ENCODE assay signal across 8 cellular contexts in the genomic region with DNA sequence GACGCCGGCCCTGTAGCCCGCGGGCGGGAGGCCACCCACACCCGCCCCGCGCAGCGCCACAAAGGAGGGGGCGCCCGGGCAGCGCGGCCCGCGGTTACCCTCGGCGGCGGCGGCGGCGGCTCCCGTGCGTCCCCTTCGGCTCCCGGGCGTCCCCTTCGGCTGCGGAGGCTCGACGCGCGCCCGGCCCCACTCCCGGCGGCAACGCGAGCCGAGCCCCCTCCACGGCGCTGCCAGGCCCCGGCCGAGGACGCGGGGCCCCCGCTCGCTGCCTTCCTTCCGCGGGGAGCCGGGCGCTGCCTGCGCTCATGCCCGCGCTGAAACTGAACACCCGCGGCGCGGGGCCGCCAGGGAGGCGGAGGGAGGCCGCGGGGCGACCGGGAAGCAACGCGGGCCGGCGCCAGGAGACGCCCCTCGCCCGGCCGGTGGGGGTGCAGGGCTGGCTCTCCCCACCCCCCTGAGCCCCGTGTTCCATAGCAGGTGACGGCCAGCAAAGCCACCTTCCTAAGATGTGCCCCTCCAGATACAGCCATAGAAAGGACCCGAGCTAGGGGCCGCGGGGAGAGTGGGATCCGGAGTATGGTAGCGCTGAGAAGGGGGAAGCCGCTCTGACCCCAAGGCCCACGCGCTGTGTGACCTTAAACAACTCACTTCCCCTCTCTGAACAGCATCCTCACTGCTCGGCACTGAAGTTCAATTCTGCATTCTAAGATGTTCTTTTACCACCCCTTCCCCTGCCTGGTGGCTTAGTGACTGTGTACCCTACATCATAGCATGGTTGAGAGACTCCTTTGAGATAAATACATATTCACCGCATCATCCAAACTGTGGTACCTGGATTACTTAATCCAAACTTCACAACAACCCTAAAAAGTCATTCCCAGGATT. TPM values are rescaled to one million over a fixed set of nuclear protein-coding genes. Genes with fewer than 3 reads are reported as not detected.
A peak's percentile ranks its signal among the peaks of the same experiment; 100 is the strongest.
DNase-seq lines count a peak whose midpoint lies in the region; ATAC-seq and TF ChIP-seq lines count a peak whose summit lies in the region.

No MANE protein-coding gene starts in this region.

- peaks cover 3% of the 10 kb centered on the region for H3K79me1 ChIP-seq in mesenchymal stem cell (replicated peaks; ENCODE audit: low read length, poor library complexity, severe bottlenecking)

- peak overlapping the region; percentile 81 for H3K4me2 ChIP-seq in SU-DHL-6 (ENCODE audit: low read depth, low read length, poor library complexity, severe bottlenecking)
- peak overlapping the region; percentile 99 for H3K4me2 ChIP-seq in mesenchymal stem cell (ENCODE audit: low read length, poor library complexity, severe bottlenecking)

- peak overlapping the region; percentile 64 to 91 for H3K18ac ChIP-seq in mesenchymal stem cell (ENCODE audit: low read depth in 1 of 2, low read length in 2 of 2)

- H3K27me3 ChIP-seq in SU-DHL-6 (ENCODE audit: low read length) (no peaks in the 10 kb centered on the region), mesenchymal stem cell (ENCODE audit: control insufficient read depth in 1 of 2, insufficient read depth in 1 of 2, low read length in 2 of 2) (no peaks in the 10 kb centered on the region), tibial nerve (no peaks in the 10 kb centered on the region)

- WGBS in mesenchymal stem cell: 13% methylated on average over 19 of the region's 83 CpGs
- 6 to 22% methylated on average over 10 to 32 of the region's 83 CpGs for WGBS in tibial nerve, 2 donors

- no peaks in the 10 kb centered on the region for H3K9me3 ChIP-seq in SU-DHL-6 (ENCODE audit: insufficient read depth, low read length)
- no peaks in the 10 kb centered on the region for H3K9me3 ChIP-seq in mesenchymal stem cell (ENCODE audit: control insufficient read depth, low read length)
- H3K9me3 ChIP-seq in tibial nerve: no peaks in the 10 kb centered on the region

- H2BK120ac ChIP-seq in mesenchymal stem cell (ENCODE audit: low read depth, low read length): peak overlapping the region; percentile 82

- H3K9ac ChIP-seq in SU-DHL-6 (ENCODE audit: low read length) (peak overlapping the region; percentile 70), mesenchymal stem cell (ENCODE audit: low read length) (peak overlapping the region; percentile 37)

- H3K14ac ChIP-seq in mesenchymal stem cell (ENCODE audit: low read length in 2 of 2): peak overlapping the region in 1 of 2 experiments; percentile 80

- DNase-seq in mesenchymal stem cell (peak; percentile 13), tibial nerve (ENCODE audit: low spot score in 2 of 2) (no peak), SKM-1 treated with dmso at 0.1 percent for 144 hours (lab: John Stamatoyannopoulos, UW; ENCODE audit: unreplicated experiment) (no peak)

- H3K36me3 ChIP-seq in SU-DHL-6 (ENCODE audit: low read length) (no peaks in the 10 kb centered on the region), mesenchymal stem cell (ENCODE audit: control insufficient read depth in 1 of 2, insufficient read depth in 2 of 2, low read depth in 1 of 2, low read length in 2 of 2) (peaks cover 6 to 9% of the 10 kb centered on the region in 2 experiments), tibial nerve (peaks cover 0 to 5% (median 0%) of the 10 kb centered on the region in 3 donors)

- peak overlapping the region; percentile 72 for H4K8ac ChIP-seq in mesenchymal stem cell (ENCODE audit: low read length)

- peak overlapping the region; percentile 52 for H4K91ac ChIP-seq in mesenchymal stem cell (ENCODE audit: low read length)

- H4K20me1 ChIP-seq in SU-DHL-6 (ENCODE audit: low read depth, low read length): no peaks in the 10 kb centered on the region

- no peak overlapping the region for H2AK5ac ChIP-seq in mesenchymal stem cell (ENCODE audit: low read length, severe bottlenecking)

- peak overlapping the region; percentile 62 for H3K4me3 ChIP-seq in SU-DHL-6 (ENCODE audit: insufficient read depth, low read length, poor library complexity, severe bottlenecking)
- peak overlapping the region; percentile 63 to 80 for H3K4me3 ChIP-seq in mesenchymal stem cell (ENCODE audit: insufficient read depth in 1 of 2, low read depth in 1 of 2, low read length in 2 of 2)
- H3K4me3 ChIP-seq in tibial nerve: peak overlapping the region; percentile 60 to 84 (median 72)

- H3K4me1 ChIP-seq in mesenchymal stem cell (ENCODE audit: control insufficient read depth, insufficient read depth, low read depth, low read length) (peaks cover 27% of the 10 kb centered on the region), tibial nerve (peaks cover 0 to 47% (median 18%) of the 10 kb centered on the region in 4 donors)

- H3F3A ChIP-seq in SU-DHL-6 (ENCODE audit: insufficient read depth): peaks cover 41% of the 10 kb centered on the region

- peak overlapping the region; percentile 40 for H3K27ac ChIP-seq in 22Rv1
- H3K27ac ChIP-seq in SU-DHL-6 (ENCODE audit: low read depth, low read length): peak overlapping the region; percentile 96
- H3K27ac ChIP-seq in cingulate gyrus (ENCODE audit: low read depth, low read length): peak overlapping the region; percentile 19
- no peak overlapping the region for H3K27ac ChIP-seq in mesenchymal stem cell (ENCODE audit: low read length, poor library complexity, severe bottlenecking)
- peak overlapping the region; percentile 77 to 93 (median 84) for H3K27ac ChIP-seq in tibial nerve

- H3K9me2 ChIP-seq in SU-DHL-6 (replicated peaks; ENCODE audit: insufficient read depth, low read length): no peaks in the 10 kb centered on the region

- no peak overlapping the region for H2BK5ac ChIP-seq in mesenchymal stem cell (ENCODE audit: low read depth, low read length, poor library complexity, severe bottlenecking)

- peak overlapping the region in 1 of 2 experiments; percentile 67 for H2BK12ac ChIP-seq in mesenchymal stem cell (ENCODE audit: low read length in 2 of 2)

- H2AFZ ChIP-seq in SU-DHL-6 (ENCODE audit: low read depth, low read length, severe bottlenecking): peak overlapping the region; percentile 33
- H2AFZ ChIP-seq in mesenchymal stem cell (ENCODE audit: low read depth, low read length): peak overlapping the region; percentile 32

- H3K79me2 ChIP-seq in SU-DHL-6 (ENCODE audit: insufficient read depth, low read length): no peaks in the 10 kb centered on the region

- H2BK15ac ChIP-seq in mesenchymal stem cell (ENCODE audit: low read depth, poor library complexity, severe bottlenecking): peak overlapping the region; percentile 96

- TF ChIP-seq EP300 in tibial nerve (IDR thresholded peaks at IDR 0.05): no peak

- TF ChIP-seq CTCF in 22Rv1 (IDR thresholded peaks at IDR 0.05): no peak
- no peak for TF ChIP-seq CTCF in SU-DHL-6 (IDR thresholded peaks at IDR 0.05; ENCODE audit: insufficient read depth, low read length, poor library complexity, severe bottlenecking)
- no peak for TF ChIP-seq CTCF in tibial nerve (IDR thresholded peaks at IDR 0.05)

- ATAC-seq in HG03095 (IDR thresholded peaks at IDR 0.05; ENCODE audit: unreplicated experiment): peak; percentile 0

- peak overlapping the region in 1 of 2 experiments; percentile 46 for H3K23ac ChIP-seq in mesenchymal stem cell (ENCODE audit: low read length in 2 of 2)

- H3K4ac ChIP-seq in mesenchymal stem cell (ENCODE audit: low read depth in 1 of 2, low read length in 2 of 2): peak overlapping the region; percentile 49 to 73

- TF ChIP-seq POLR2A in GM18526 (IDR thresholded peaks at IDR 0.05; ENCODE audit: extremely low read depth, insufficient read length): peak; percentile 22
- TF ChIP-seq POLR2A in tibial nerve (IDR thresholded peaks at IDR 0.05): no peak

RNA-seq across cellular contexts. Expression of a gene that starts 42.8 kb away (rescaled TPM):
- 15.0 TPM for polyA plus RNA-seq in mesenchymal stem cell (2013, experiment 1 of 2)
- polyA plus RNA-seq in mesenchymal stem cell (2013, experiment 2 of 2): 13.5 TPM
- total RNA-seq in tibial nerve: 10 to 100 TPM; 15.5 to 32.2 (median 20.8) TPM
